14 cellular contexts compared by ENCODE assay signal in the genomic region with DNA sequence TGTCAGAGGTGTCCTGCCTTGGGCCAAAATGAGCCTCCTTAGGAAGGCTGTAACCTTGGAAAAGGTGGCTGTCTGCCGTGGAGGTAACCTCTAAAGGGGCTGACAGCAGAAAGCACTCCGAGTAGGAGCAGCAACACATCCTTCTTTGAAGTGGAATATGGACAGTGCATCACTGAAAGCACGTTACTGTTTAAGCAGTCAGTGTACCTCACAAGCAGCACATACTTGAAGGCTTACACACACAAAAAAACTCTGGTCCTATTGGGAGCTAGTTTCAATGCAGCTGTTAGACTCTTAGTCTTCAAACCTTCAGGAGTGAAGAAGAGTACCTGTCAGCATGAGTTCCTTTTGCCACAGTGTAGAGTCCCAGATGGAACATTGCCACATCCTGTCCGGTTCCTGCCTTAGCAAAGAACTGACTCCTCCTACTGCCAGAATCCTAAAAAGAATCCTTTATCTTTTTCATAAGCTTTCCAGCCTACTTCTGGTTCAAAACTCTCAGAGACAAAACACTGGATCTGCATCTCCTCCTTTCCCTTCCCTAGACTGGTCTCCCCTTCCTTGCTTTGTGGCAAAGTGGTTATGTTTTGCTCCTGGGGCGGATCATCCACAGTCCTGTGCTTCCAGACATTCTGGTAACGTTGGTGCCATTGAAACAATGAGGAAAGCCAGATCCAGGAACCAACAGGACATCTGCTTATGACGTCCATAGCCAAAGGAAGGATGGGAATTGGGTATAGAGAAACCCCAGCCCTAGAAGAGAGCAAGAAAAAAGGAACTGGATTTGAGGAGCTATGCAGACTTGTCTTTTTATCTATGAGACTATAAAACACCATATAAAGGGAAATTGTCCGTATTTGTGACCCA.
"Had no signal": no experiment of that assay in that cellular context is flagged by ENCODE, and none has a peak within 500 bp of the region (broad histone marks: within the 10 kb centered on the region; RNA-seq: fewer than 3 reads in every experiment).

No MANE protein-coding gene starts in this region.

- H3K9me3 ChIP-seq: psoas muscle, suprapubic skin, upper lobe of right lung had no signal

- DNase-seq: activated CD4-positive, alpha-beta T cell treated with anti-CD3 and anti-CD28 coated beads for 4 hours; activated CD8-positive, alpha-beta memory T cell treated with anti-CD3 and anti-CD28 coated beads, Interleukin-2, amount 50 U/mL, for 48 hours; activated CD8-positive, alpha-beta T cell treated with anti-CD3 and anti-CD28 coated beads, Interleukin-2, amount 10 ng/mL, durations not matched to agents 7 days and 5 days; activated naive CD4-positive, alpha-beta T cell treated with anti-CD3 and anti-CD28 coated beads, Interleukin-2, amount 10 ng/mL, durations not matched to agents 7 days and 5 days; endodermal cell; head of caudate nucleus; occipital lobe; psoas muscle; stimulated activated CD4-positive, alpha-beta T cell treated with anti-CD3 and anti-CD28 coated beads, Interleukin-2, amount 100 ng/mL, for 48 hours; stimulated activated naive CD4-positive, alpha-beta T cell treated with Interleukin-2 at 50 U/mL for 16 hours; T-cell; upper lobe of right lung; WERI-Rb-1 had no signal

- H3K27me3 ChIP-seq: upper lobe of right lung had no signal

- H3K36me3 ChIP-seq: suprapubic skin, upper lobe of right lung, WERI-Rb-1 had no signal

- H3K4me3 ChIP-seq: psoas muscle, suprapubic skin, upper lobe of right lung had no signal

- H3K4me1 ChIP-seq: psoas muscle, upper lobe of right lung had no signal

- H3K27ac ChIP-seq: psoas muscle, suprapubic skin, upper lobe of right lung, WERI-Rb-1 had no signal
